10 cellular contexts compared by ENCODE assay signal in genomic region chr3:134527037-134527436, GRCh38. TPM values are rescaled to one million over a fixed set of nuclear protein-coding genes. Genes with fewer than 3 reads are reported as not detected.
A peak's percentile ranks its signal among the peaks of the same experiment; 100 is the strongest.
DNase-seq lines count a peak whose midpoint lies in the region; ATAC-seq and TF ChIP-seq lines count a peak whose summit lies in the region.
"Had no signal": no experiment of that assay in that cellular context is flagged by ENCODE, and none has a peak within 500 bp of the region (broad histone marks: within the 10 kb centered on the region; RNA-seq: fewer than 3 reads in every experiment).

No MANE protein-coding gene starts in this region.

- ATAC-seq in HG02610 (IDR thresholded peaks at IDR 0.05; ENCODE audit: unreplicated experiment), result no peak

- no peak overlapping the region for H3K4me3 ChIP-seq in Caco-2 (ENCODE audit: low read depth, low read length)
- no peak overlapping the region for H3K4me3 ChIP-seq in H7 (ENCODE audit: insufficient read depth, low read depth, low read length)
- no peak overlapping the region for H3K4me3 ChIP-seq in kidney epithelial cell (ENCODE audit: low read depth, low read length)

- H3K36me3 Mint-ChIP-seq in Caco-2 (ENCODE audit: insufficient read depth, unreplicated experiment), result peaks cover 12% of the 10 kb centered on the region
- H3K36me3 Mint-ChIP-seq in activated naive CD8-positive, alpha-beta T cell treated with anti-CD3 and anti-CD28 coated beads for 36 hours, result peaks cover 45% of the 10 kb centered on the region

- H3K27ac Mint-ChIP-seq in Caco-2 (ENCODE audit: unreplicated experiment), result no peak overlapping the region
- no peak overlapping the region for H3K27ac Mint-ChIP-seq in activated naive CD8-positive, alpha-beta T cell treated with anti-CD3 and anti-CD28 coated beads for 36 hours
- H3K27ac Mint-ChIP-seq: activated B cell treated with CpG ODN at 0.5 μM for 24 hours had no signal

- H3K4me1 ChIP-seq in Caco-2, result no peaks in the 10 kb centered on the region

- no peaks in the 10 kb centered on the region; the same call in 1 of the 2 replicates for H3K36me3 ChIP-seq in Caco-2 (ENCODE audit: control insufficient read depth, insufficient read depth, low read length)
- no peaks in the 10 kb centered on the region for H3K36me3 ChIP-seq in H7 (replicated peaks; ENCODE audit: control insufficient read depth, insufficient read depth, low read length)
- H3K36me3 ChIP-seq in kidney epithelial cell (ENCODE audit: control insufficient read depth, insufficient read depth, low read length), result no peaks in the 10 kb centered on the region

- H3K27me3 Mint-ChIP-seq in Caco-2 (ENCODE audit: insufficient read depth, unreplicated experiment), result no peaks in the 10 kb centered on the region
- H3K27me3 Mint-ChIP-seq in activated naive CD8-positive, alpha-beta T cell treated with anti-CD3 and anti-CD28 coated beads for 36 hours, result no peaks in the 10 kb centered on the region
- H3K27me3 Mint-ChIP-seq: activated B cell treated with CpG ODN at 0.5 μM for 24 hours had no signal

- H3K27me3 ChIP-seq in Caco-2 (replicated peaks; ENCODE audit: control insufficient read depth, insufficient read depth, low read length), result no peaks in the 10 kb centered on the region
- no peaks in the 10 kb centered on the region for H3K27me3 ChIP-seq in H7 (ENCODE audit: control insufficient read depth, insufficient read depth, low read length)
- no peaks in the 10 kb centered on the region for H3K27me3 ChIP-seq in kidney epithelial cell (ENCODE audit: control insufficient read depth, insufficient read depth, low read length)

- CTCF ChIA-PET in Caco-2 (lab: Charles Lee), result no interaction called here

- BruUV-seq in Caco-2 (replicated peaks; lab: Mats Ljungman, UMichigan), result no TSS peak

- peaks cover 42% of the 10 kb centered on the region for H3K9me3 Mint-ChIP-seq in Caco-2 (ENCODE audit: unreplicated experiment)
- H3K9me3 Mint-ChIP-seq in activated naive CD8-positive, alpha-beta T cell treated with anti-CD3 and anti-CD28 coated beads for 36 hours, result peaks cover 31% of the 10 kb centered on the region

- intact Hi-C loops in Caco-2 (cut with micrococcal nuclease; ENCODE audit: unreplicated experiment), result no loop called here

- H3K4me1 Mint-ChIP-seq in Caco-2 (ENCODE audit: low read depth, unreplicated experiment), result no peaks in the 10 kb centered on the region
- H3K4me1 Mint-ChIP-seq in activated naive CD8-positive, alpha-beta T cell treated with anti-CD3 and anti-CD28 coated beads for 36 hours, result no peaks in the 10 kb centered on the region

- peaks cover 15% of the 10 kb centered on the region; the same call in 1 of the 2 replicates for H3K9me3 ChIP-seq in Caco-2

- POLR2A ChIA-PET in Caco-2 (lab: Charles Lee), result no interaction called here

- H3K4me3 Mint-ChIP-seq in Caco-2 (ENCODE audit: unreplicated experiment), result no peak overlapping the region
- no peak overlapping the region for H3K4me3 Mint-ChIP-seq in activated naive CD8-positive, alpha-beta T cell treated with anti-CD3 and anti-CD28 coated beads for 36 hours
- H3K4me3 Mint-ChIP-seq: activated B cell treated with CpG ODN at 0.5 μM for 24 hours had no signal

- DNase-seq in Caco-2 (peak in 1 of 2 experiments; percentile 26), H7 (peak; percentile 59), kidney epithelial cell (ENCODE audit: low read depth) (no peak), GF-D8 (lab: John Stamatoyannopoulos, UW) (no peak), pons (ENCODE audit: low spot score) (no peak)
- peak; percentile 14 for DNase-seq in activated naive CD8-positive, alpha-beta T cell treated with anti-CD3 and anti-CD28 coated beads for 36 hours
- no peak for DNase-seq in activated effector memory CD4-positive, alpha-beta T cell treated with Interleukin-2 at 50 U/mL for 16 hours
- DNase-seq: activated B cell treated with CpG ODN at 0.5 μM for 24 hours, NCI-H2171 treated with DMSO at 0.1 percent for 48 hours had no signal

- TF ChIP-seq CTCF in Caco-2 (IDR thresholded peaks at IDR 0.05; ENCODE audit: insufficient read depth in 1 of 2, low read depth in 1 of 2, low read length in 1 of 2, severe bottlenecking in 1 of 2, unreplicated experiment in 1 of 2), result peak; percentile 28 to 43
- TF ChIP-seq CTCF in kidney epithelial cell (IDR thresholded peaks at IDR 0.05; ENCODE audit: insufficient read depth, low read length, poor library complexity, severe bottlenecking), result peak; percentile 30

RNA-seq across cellular contexts. Expression of gene CEP63, which starts 41.2 kb away (rescaled TPM):
- total RNA-seq in Caco-2 (2022) (21.3 and 21.9 TPM in 2 replicates), kidney epithelial cell (11.7 and 17.8 TPM in 2 replicates)
- total RNA-seq in H7 (2014; rRNA removed; shearing (Covaris generic)), result 13.7 and 21.4 TPM in 2 replicates
- total RNA-seq in activated naive CD8-positive, alpha-beta T cell treated with anti-CD3 and anti-CD28 coated beads for 36 hours, result 10 to 100 TPM; 21.8 to 22.0 TPM

RNA-seq across cellular contexts. Expression of gene ANAPC13, which starts 41.3 kb away (rescaled TPM):
- total RNA-seq in Caco-2 (2022) (47.6 and 57.0 TPM in 2 replicates), kidney epithelial cell (48.7 and 50.1 TPM in 2 replicates)
- total RNA-seq in H7 (2014; rRNA removed; shearing (Covaris generic)), result 44.7 and 49.1 TPM in 2 replicates
- total RNA-seq in activated naive CD8-positive, alpha-beta T cell treated with anti-CD3 and anti-CD28 coated beads for 36 hours, result 10 to 100 TPM; 33.5 to 34.3 TPM

Comparison
In these comparisons a context has a peak if more than half of its experiments do, and no peak if none do; other contexts are left out.
1. DNase-seq: peak in H7 (single experiment) and activated naive CD8-positive, alpha-beta T cell treated with anti-CD3 and anti-CD28 coated beads for 36 hours (single experiment); none in kidney epithelial cell (single experiment), activated effector memory CD4-positive, alpha-beta T cell treated with Interleukin-2 at 50 U/mL for 16 hours (single experiment), GF-D8 (single experiment) and pons (single experiment).